In genomic region chr19:48444129-48444932, GRCh38 we compare ENCODE assay signal across 8 cellular contexts. TPM values are rescaled to one million over a fixed set of nuclear protein-coding genes. Genes with fewer than 3 reads are reported as not detected.
A peak's percentile ranks its signal among the peaks of the same experiment; 100 is the strongest.
DNase-seq lines count a peak whose midpoint lies in the region; ATAC-seq, FAIRE-seq and TF ChIP-seq lines count a peak whose summit lies in the region.

No MANE protein-coding gene starts in this region.

- BruUV-seq in GM12878 (replicated peaks; lab: Mats Ljungman, UMichigan), result no TSS peak

- peaks cover 27% of the 10 kb centered on the region for H3K36me3 ChIP-seq in HUES48 (ENCODE audit: control insufficient read depth, insufficient read depth, low read length)
- H3K36me3 ChIP-seq in GM12878 (ENCODE audit: control insufficient read depth in 2 of 2, insufficient read depth in 2 of 2, low read length in 1 of 2), result peaks cover 0 to 8% of the 10 kb centered on the region in 2 experiments; a peak in 3 of 4 replicates

- 26% methylated on average over 38 of the region's 38 CpGs for WGBS in GM12878 (ENCODE audit: insufficient coverage, insufficient replicate concordance, low lambda C conversion rate, missing lambda C conversion rate)

- peak overlapping the region in 3 of 7 donors; percentile 48 to 77 (median 66) for H3K27ac Mint-ChIP-seq in CD14-positive monocyte
- peak overlapping the region; percentile 86 to 98 for H3K27ac Mint-ChIP-seq in natural killer cell treated with Interleukin-12 subunit alpha and Interleukin-12 subunit beta and Interleukin-15 and Interleukin-18, amount 100 ng/mL, for 72 hours

- H3K4me3 ChIP-seq in HUES48 (ENCODE audit: low read depth, low read length), result peak overlapping the region; percentile 32; the same call in 1 of the 2 replicates
- H3K4me3 ChIP-seq in GM12878, result peak overlapping the region; percentile 87

- SMC1A ChIA-PET in GM12878 (lab: Charles Lee; ENCODE audit: uncharacterized antibody, unreplicated experiment), result interaction anchor here (0.8 to 1.8 kb wide), 4 partner anchors 25 to 130 kb away, joined by 3 to 8 read pairs (median 4); partner anchors contain the start of gene KDELR1

- peaks cover 0 to 17% (median 13%) of the 10 kb centered on the region in 7 donors for H3K9me3 Mint-ChIP-seq in CD14-positive monocyte
- H3K9me3 Mint-ChIP-seq in natural killer cell treated with Interleukin-12 subunit alpha and Interleukin-12 subunit beta and Interleukin-15 and Interleukin-18, amount 100 ng/mL, for 72 hours, result no peaks in the 10 kb centered on the region

- peaks cover 37 to 39% of the 10 kb centered on the region in 2 donors for H3K36me3 Mint-ChIP-seq in CD14-positive monocyte
- peaks cover 16% of the 10 kb centered on the region for H3K36me3 Mint-ChIP-seq in natural killer cell treated with Interleukin-12 subunit alpha and Interleukin-12 subunit beta and Interleukin-15 and Interleukin-18, amount 100 ng/mL, for 72 hours

- TF ChIP-seq POLR2A in GM12878 (IDR thresholded peaks at IDR 0.05; ENCODE audit: low read depth, low read length), result no peak

- no peak overlapping the region for H3K9ac ChIP-seq in HUES48 (ENCODE audit: low read depth, low read length)
- peak overlapping the region; percentile 79; the same call in 1 of the 2 replicates for H3K9ac ChIP-seq in GM12878 (ENCODE audit: control insufficient read depth, insufficient read depth, low read length)

- H3K4me1 ChIP-seq in HUES48 (ENCODE audit: control insufficient read depth, insufficient read depth, low read length), result peaks cover 7% of the 10 kb centered on the region; the same call in 1 of the 2 replicates
- H3K4me1 ChIP-seq in GM12878 (ENCODE audit: control insufficient read depth, insufficient read depth, low read length), result peaks cover 25% of the 10 kb centered on the region

- H3K9me3 ChIP-seq in HUES48 (ENCODE audit: control insufficient read depth, insufficient read depth, low read length) (no peaks in the 10 kb centered on the region), GM12878 (replicated peaks; ENCODE audit: control insufficient read depth, insufficient read depth, low read length) (no peaks in the 10 kb centered on the region)

- intact Hi-C loops in CD14-positive monocyte (cut with micrococcal nuclease) (loop anchor here in 1 of 2 donors (10.0 kb wide), 1 partner anchor 50 kb away; the partner anchor contains the start of genes GRIN2D and KDELR1), GM12878 (cut with micrococcal nuclease; ENCODE audit: unreplicated experiment) (no loop called here)

- H3K4me3 Mint-ChIP-seq in CD14-positive monocyte, result peak overlapping the region; percentile 62 to 92
- H3K4me3 Mint-ChIP-seq in natural killer cell treated with Interleukin-12 subunit alpha and Interleukin-12 subunit beta and Interleukin-15 and Interleukin-18, amount 100 ng/mL, for 72 hours, result peak overlapping the region; percentile 93

- peaks cover 30 to 39% (median 36%) of the 10 kb centered on the region in 3 donors for H3K27me3 Mint-ChIP-seq in CD14-positive monocyte (ENCODE audit: low read depth in 3 of 3)
- H3K27me3 Mint-ChIP-seq in natural killer cell treated with Interleukin-12 subunit alpha and Interleukin-12 subunit beta and Interleukin-15 and Interleukin-18, amount 100 ng/mL, for 72 hours, result peaks cover 18 to 20% of the 10 kb centered on the region in 2 donors

- FAIRE-seq in GM12878 (lab: Jason Lieb, UNC), result no peak

- peaks cover 23% of the 10 kb centered on the region for H3K4me1 Mint-ChIP-seq in CD14-positive monocyte
- H3K4me1 Mint-ChIP-seq in natural killer cell treated with Interleukin-12 subunit alpha and Interleukin-12 subunit beta and Interleukin-15 and Interleukin-18, amount 100 ng/mL, for 72 hours (ENCODE audit: low read depth in 2 of 2), result peaks cover 21 to 31% of the 10 kb centered on the region in 2 donors

- in situ Hi-C loops in GM12878 (cut with MboI), result no loop called here

- DNase-seq in CD14-positive monocyte (ENCODE audit: low spot score) (no peak), GM12878 (ENCODE audit: low read depth, low spot score) (no peak), NCI-H1694 (lab: John Stamatoyannopoulos, UW) (no peak), LoVo (ENCODE audit: low spot score) (no peak), SKM-1 (lab: John Stamatoyannopoulos, UW; ENCODE audit: unreplicated experiment) (no peak)
- DNase-seq in natural killer cell treated with Interleukin-12 subunit alpha and Interleukin-12 subunit beta and Interleukin-15 and Interleukin-18, amount 100 ng/mL, for 72 hours (ENCODE audit: low spot score), result no peak

- H3K27me3 ChIP-seq in HUES48 (ENCODE audit: control insufficient read depth, insufficient read depth, low read length), result peaks cover 25% of the 10 kb centered on the region
- peaks cover 0 to 1% of the 10 kb centered on the region in 2 experiments; a peak in 1 of 4 replicates for H3K27me3 ChIP-seq in GM12878 (replicated peaks in 1 of 2; ENCODE audit: control insufficient read depth in 2 of 2, insufficient read depth in 2 of 2, low read length in 1 of 2)

- TF ChIP-seq RAD21 in GM12878 (IDR thresholded peaks at IDR 0.05; ENCODE audit: insufficient read depth, low read depth, low read length), result no peak

- ATAC-seq in GM12878 (no peak), GM19455 (IDR thresholded peaks at IDR 0.05; ENCODE audit: unreplicated experiment) (no peak)
- no peak for ATAC-seq in natural killer cell treated with Interleukin-12 subunit alpha and Interleukin-12 subunit beta and Interleukin-15 and Interleukin-18, amount 100 ng/mL, for 72 hours

- CTCF ChIA-PET in GM12878 (lab: Yijun Ruan, JAX), result interaction anchor here (0.6 to 3.3 kb wide), 3 partner anchors 53 to 1408 kb away, joined by 3 to 18 read pairs (median 3); partner anchors contain the start of gene KDELR1

- H3K79me2 ChIP-seq in GM12878 (ENCODE audit: control insufficient read depth, insufficient read depth, low read length), result peaks cover 17% of the 10 kb centered on the region

- no peaks in the 10 kb centered on the region for H4K20me1 ChIP-seq in GM12878 (ENCODE audit: control insufficient read depth, insufficient read depth)

- RAD21 ChIA-PET in GM12878 (lab: Charles Lee; ENCODE audit: unreplicated experiment), result interaction anchor here (0.5 to 1.7 kb wide), 4 partner anchors 46 to 136 kb away, joined by 3 to 10 read pairs (median 4); partner anchors contain the start of gene KDELR1

- H3K4me2 ChIP-seq in GM12878 (ENCODE audit: control insufficient read depth, insufficient read depth), result peak overlapping the region; percentile 88

- TF ChIP-seq EP300 in GM12878 (IDR thresholded peaks at IDR 0.05; ENCODE audit: borderline replicate concordance in 1 of 2, control insufficient read depth in 1 of 2, low read depth in 2 of 2, low read length in 2 of 2), result no peak

- peak overlapping the region; percentile 84 for H2AFZ ChIP-seq in GM12878 (ENCODE audit: control insufficient read depth, low read depth, low read length)

- TF ChIP-seq CTCF in CD14-positive monocyte (IDR thresholded peaks at IDR 0.05) (no peak), GM12878 (IDR thresholded peaks at IDR 0.05 in 2 of 3, conservative IDR thresholded peaks at IDR 0.05 in 1 of 3; ENCODE audit: control insufficient read depth in 2 of 3, extremely low read depth in 1 of 3, insufficient read depth in 1 of 3, low read depth in 3 of 3, low read length in 3 of 3) (no peak)

- POLR2A ChIA-PET in GM12878 (lab: Charles Lee), result interaction anchor here (0.5 to 1.0 kb wide), 4 partner anchors 16 to 88 kb away, joined by 3 to 9 read pairs (median 6); no protein-coding TSS in a partner anchor

- H3K27ac ChIP-seq in HUES48 (ENCODE audit: low read depth, low read length), result peak overlapping the region; percentile 96
- no peak overlapping the region for H3K27ac ChIP-seq in GM12878 (ENCODE audit: control insufficient read depth, insufficient read depth)

RNA-seq across cellular contexts. Expression of gene GRWD1, which starts 1.5 kb away (rescaled TPM):
- polyA plus RNA-seq in CD14-positive monocyte (10 to 100 TPM in 1 of 2 donors, 1 to 10 TPM in 1; 10.0 to 13.9 TPM), GM12878 (2011; rRNA removed) (17.4 and 26.4 TPM in 2 replicates), GM12878 (2014; fragmentation: Illumina TruSeq; extraction: Trizol) (9.2 and 14.0 TPM in 2 replicates), GM12878 (2014; fragmentation: Nextera tagmentation; extraction: Ambion mirVana) (1 to 10 TPM; 1.4 to 3.0 TPM), GM12878 (2014; rRNA removed) (44.6 and 46.5 TPM in 2 replicates), GM12878 (2016; fragmentation: Nextera tagmentation; extraction: Ambion mirVana) (100 to 1,000 TPM; 103 TPM)
- 22.0 and 26.3 TPM in 2 replicates for total RNA-seq in GM12878 (2013; cell fraction: nucleolus; rRNA removed)
- total RNA-seq in GM12878 (2014; rRNA removed) (26.5 and 30.6 TPM in 2 replicates), GM12878 (2014; rRNA removed; fragmentation: Illumina TruSeq; extraction: Trizol) (22.4 and 30.9 TPM in 2 replicates), GM12878 (2021) (75.8 and 79.0 TPM in 2 replicates)
- polyA plus RNA-seq in GM12878 (2011; ENCODE audit: low read depth), result 6.1 TPM
- 33.3 and 42.0 TPM in 2 replicates for polyA plus RNA-seq in GM12878 (2011; cell fraction: cytosol; rRNA removed)
- 24.8 and 43.8 TPM in 2 replicates for polyA plus RNA-seq in GM12878 (2011; cell fraction: nucleus; rRNA removed)
- polyA plus RNA-seq in GM12878 (2012), result 20.2 and 22.0 TPM in 2 replicates
- polyA minus RNA-seq in GM12878 (2011; rRNA and poly(A)+ RNA removed), result 12.8 and 20.6 TPM in 2 replicates
- polyA minus RNA-seq in GM12878 (2011; cell fraction: cytosol; rRNA and poly(A)+ RNA removed), result 14.4 and 21.1 TPM in 2 replicates
- 9.4 and 20.5 TPM in 2 replicates for polyA minus RNA-seq in GM12878 (2011; cell fraction: nucleus; rRNA and poly(A)+ RNA removed)
- total RNA-seq in natural killer cell treated with Interleukin-12 subunit alpha and Interleukin-12 subunit beta and Interleukin-15 and Interleukin-18, amount 100 ng/mL, for 72 hours, result 100 to 1,000 TPM in 1 of 2 donors, 10 to 100 TPM in 1; 60.6 to 104 TPM

RNA-seq across cellular contexts. Expression of gene KCNJ14, which starts 11.0 kb away (rescaled TPM):
- polyA plus RNA-seq in CD14-positive monocyte (under 1 TPM in 1 of 2 donors, not detected in 1; 0.09 TPM), GM12878 (2011; rRNA removed) (0.16 and 0.24 TPM in 2 replicates), GM12878 (2014; fragmentation: Illumina TruSeq; extraction: Trizol) (0.48 and 0.59 TPM in 2 replicates), GM12878 (2014; fragmentation: Nextera tagmentation; extraction: Ambion mirVana) (under 1 TPM; 0.26 to 0.34 TPM), GM12878 (2014; rRNA removed) (0.72 and 0.93 TPM in 2 replicates), GM12878 (2016; fragmentation: Nextera tagmentation; extraction: Ambion mirVana) (under 1 TPM; 0.30 to 0.68 TPM)
- total RNA-seq in GM12878 (2013; cell fraction: nucleolus; rRNA removed), result 3.0 TPM in 2 replicates
- total RNA-seq in GM12878 (2014; rRNA removed) (0.38 and 0.40 TPM in 2 replicates), GM12878 (2014; rRNA removed; fragmentation: Illumina TruSeq; extraction: Trizol) (0.41 and 0.45 TPM in 2 replicates), GM12878 (2021) (1.3 and 1.4 TPM in 2 replicates)
- polyA plus RNA-seq in GM12878 (2011; ENCODE audit: low read depth), result 0.38 TPM
- polyA plus RNA-seq in GM12878 (2011; cell fraction: cytosol; rRNA removed), result 0.19 and 0.22 TPM in 2 replicates
- 1.2 TPM in 2 replicates for polyA plus RNA-seq in GM12878 (2011; cell fraction: nucleus; rRNA removed)
- polyA plus RNA-seq in GM12878 (2012), result 0.51 and 0.62 TPM in 2 replicates
- 0.73 and 1.3 TPM in 2 replicates for polyA minus RNA-seq in GM12878 (2011; rRNA and poly(A)+ RNA removed)
- polyA minus RNA-seq in GM12878 (2011; cell fraction: cytosol; rRNA and poly(A)+ RNA removed), result 0.21 and 0.27 TPM in 2 replicates
- 0.60 and 1.5 TPM in 2 replicates for polyA minus RNA-seq in GM12878 (2011; cell fraction: nucleus; rRNA and poly(A)+ RNA removed)
- total RNA-seq in natural killer cell treated with Interleukin-12 subunit alpha and Interleukin-12 subunit beta and Interleukin-15 and Interleukin-18, amount 100 ng/mL, for 72 hours, result 1 to 10 TPM; 2.1 to 4.6 TPM

RNA-seq across cellular contexts. Expression of gene CYTH2, which starts 24.8 kb away (rescaled TPM):
- polyA plus RNA-seq in CD14-positive monocyte (10 to 100 TPM; 21.3 to 21.7 TPM), GM12878 (2011; rRNA removed) (16.0 and 26.4 TPM in 2 replicates), GM12878 (2014; fragmentation: Illumina TruSeq; extraction: Trizol) (8.6 and 18.8 TPM in 2 replicates), GM12878 (2014; fragmentation: Nextera tagmentation; extraction: Ambion mirVana) (1 to 10 TPM; 1.3 to 1.6 TPM), GM12878 (2014; rRNA removed) (26.6 and 28.7 TPM in 2 replicates), GM12878 (2016; fragmentation: Nextera tagmentation; extraction: Ambion mirVana) (10 to 100 TPM; 25.6 to 31.9 TPM)
- total RNA-seq in GM12878 (2013; cell fraction: nucleolus; rRNA removed), result 43.7 and 54.0 TPM in 2 replicates
- total RNA-seq in GM12878 (2014; rRNA removed) (18.5 and 24.6 TPM in 2 replicates), GM12878 (2014; rRNA removed; fragmentation: Illumina TruSeq; extraction: Trizol) (11.0 and 13.9 TPM in 2 replicates), GM12878 (2021) (28.2 and 29.9 TPM in 2 replicates)
- polyA plus RNA-seq in GM12878 (2011; ENCODE audit: low read depth), result 13.5 TPM
- 29.0 and 32.3 TPM in 2 replicates for polyA plus RNA-seq in GM12878 (2011; cell fraction: cytosol; rRNA removed)
- polyA plus RNA-seq in GM12878 (2011; cell fraction: nucleus; rRNA removed), result 58.9 and 66.4 TPM in 2 replicates
- 21.4 and 25.9 TPM in 2 replicates for polyA plus RNA-seq in GM12878 (2012)
- 21.4 and 34.4 TPM in 2 replicates for polyA minus RNA-seq in GM12878 (2011; rRNA and poly(A)+ RNA removed)
- 7.7 and 7.9 TPM in 2 replicates for polyA minus RNA-seq in GM12878 (2011; cell fraction: cytosol; rRNA and poly(A)+ RNA removed)
- polyA minus RNA-seq in GM12878 (2011; cell fraction: nucleus; rRNA and poly(A)+ RNA removed), result 17.8 and 26.8 TPM in 2 replicates
- 10 to 100 TPM; 66.4 to 66.9 TPM for total RNA-seq in natural killer cell treated with Interleukin-12 subunit alpha and Interleukin-12 subunit beta and Interleukin-15 and Interleukin-18, amount 100 ng/mL, for 72 hours

RNA-seq across cellular contexts. Expression of gene GRIN2D, which starts 50.9 kb away (rescaled TPM):
- polyA plus RNA-seq in CD14-positive monocyte (under 1 TPM in 1 of 2 donors, not detected in 1; 0.13 TPM), GM12878 (2011; rRNA removed) (0.03 TPM in 2 replicates), GM12878 (2014; fragmentation: Illumina TruSeq; extraction: Trizol) (0.07 TPM in 1 of 2 replicates, not detected in the other), GM12878 (2014; fragmentation: Nextera tagmentation; extraction: Ambion mirVana) (not detected), GM12878 (2014; rRNA removed) (0.03 and 0.04 TPM in 2 replicates), GM12878 (2016; fragmentation: Nextera tagmentation; extraction: Ambion mirVana) (under 1 TPM; 0.03 TPM)
- total RNA-seq in GM12878 (2013; cell fraction: nucleolus; rRNA removed), result 0.58 and 0.83 TPM in 2 replicates
- total RNA-seq in GM12878 (2014; rRNA removed) (0.05 and 0.06 TPM in 2 replicates), GM12878 (2014; rRNA removed; fragmentation: Illumina TruSeq; extraction: Trizol) (0.05 TPM in 1 of 2 replicates, not detected in the other), GM12878 (2021) (0.32 and 0.38 TPM in 2 replicates)
- polyA plus RNA-seq in GM12878 (2011; ENCODE audit: low read depth), result 0.09 TPM
- polyA plus RNA-seq in GM12878 (2011; cell fraction: cytosol; rRNA removed), result 0.02 and 0.04 TPM in 2 replicates
- polyA plus RNA-seq in GM12878 (2011; cell fraction: nucleus; rRNA removed), result 0.13 and 0.22 TPM in 2 replicates
- 0.29 and 0.32 TPM in 2 replicates for polyA plus RNA-seq in GM12878 (2012)
- polyA minus RNA-seq in GM12878 (2011; rRNA and poly(A)+ RNA removed), result 0.05 TPM in 1 of 2 replicates, not detected in the other
- not detected in 2 replicates for polyA minus RNA-seq in GM12878 (2011; cell fraction: cytosol; rRNA and poly(A)+ RNA removed)
- 0.10 and 0.12 TPM in 2 replicates for polyA minus RNA-seq in GM12878 (2011; cell fraction: nucleus; rRNA and poly(A)+ RNA removed)
- under 1 TPM; 0.14 to 0.42 TPM for total RNA-seq in natural killer cell treated with Interleukin-12 subunit alpha and Interleukin-12 subunit beta and Interleukin-15 and Interleukin-18, amount 100 ng/mL, for 72 hours

RNA-seq across cellular contexts. Expression of gene KDELR1, which starts 53.0 kb away (rescaled TPM):
- polyA plus RNA-seq in CD14-positive monocyte (10 to 100 TPM; 42.0 to 51.3 TPM), GM12878 (2011; rRNA removed) (24.5 and 52.5 TPM in 2 replicates), GM12878 (2014; fragmentation: Illumina TruSeq; extraction: Trizol) (52.3 and 67.3 TPM in 2 replicates), GM12878 (2014; fragmentation: Nextera tagmentation; extraction: Ambion mirVana) (10 to 100 TPM in 1 of 2 experiments, 1 to 10 TPM in 1; 2.3 to 13.2 TPM), GM12878 (2014; rRNA removed) (38.0 and 44.6 TPM in 2 replicates), GM12878 (2016; fragmentation: Nextera tagmentation; extraction: Ambion mirVana) (10 to 100 TPM; 54.3 to 59.1 TPM)
- 22.9 and 23.8 TPM in 2 replicates for total RNA-seq in GM12878 (2013; cell fraction: nucleolus; rRNA removed)
- total RNA-seq in GM12878 (2014; rRNA removed) (34.8 and 35.9 TPM in 2 replicates), GM12878 (2014; rRNA removed; fragmentation: Illumina TruSeq; extraction: Trizol) (25.2 and 26.8 TPM in 2 replicates), GM12878 (2021) (70.7 and 71.0 TPM in 2 replicates)
- polyA plus RNA-seq in GM12878 (2011; ENCODE audit: low read depth), result 38.9 TPM
- 40.6 and 54.5 TPM in 2 replicates for polyA plus RNA-seq in GM12878 (2011; cell fraction: cytosol; rRNA removed)
- polyA plus RNA-seq in GM12878 (2011; cell fraction: nucleus; rRNA removed), result 39.0 and 39.8 TPM in 2 replicates
- polyA plus RNA-seq in GM12878 (2012), result 74.1 and 86.4 TPM in 2 replicates
- 31.0 and 33.4 TPM in 2 replicates for polyA minus RNA-seq in GM12878 (2011; rRNA and poly(A)+ RNA removed)
- polyA minus RNA-seq in GM12878 (2011; cell fraction: cytosol; rRNA and poly(A)+ RNA removed), result 24.6 and 34.2 TPM in 2 replicates
- 6.9 and 14.1 TPM in 2 replicates for polyA minus RNA-seq in GM12878 (2011; cell fraction: nucleus; rRNA and poly(A)+ RNA removed)
- total RNA-seq in natural killer cell treated with Interleukin-12 subunit alpha and Interleukin-12 subunit beta and Interleukin-15 and Interleukin-18, amount 100 ng/mL, for 72 hours, result 10 to 100 TPM; 64.4 to 80.9 TPM
